28 cellular contexts compared by ENCODE assay signal in the genomic region with DNA sequence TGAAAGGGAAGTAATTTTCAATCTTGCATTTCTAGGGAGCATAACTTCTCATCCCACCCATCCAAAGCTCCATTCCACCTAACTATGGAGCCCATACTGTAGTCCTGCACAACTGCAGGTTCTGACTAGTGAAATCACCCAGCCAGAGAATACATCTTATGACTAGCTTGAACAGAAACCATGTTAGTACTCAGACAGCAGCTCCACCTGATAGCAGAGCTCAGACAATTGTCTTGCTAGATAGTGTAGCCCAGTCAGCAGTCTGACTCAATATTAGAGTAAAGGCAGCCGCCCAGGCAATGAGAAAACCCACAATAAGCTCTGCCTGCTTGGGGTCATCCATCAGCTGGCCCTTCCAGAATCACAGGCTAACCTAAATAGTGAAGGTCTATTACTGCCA.
"Had no signal": no experiment of that assay in that cellular context is flagged by ENCODE, and none has a peak within 500 bp of the region (broad histone marks: within the 10 kb centered on the region; RNA-seq: fewer than 3 reads in every experiment).

No MANE protein-coding gene starts in this region.

- H3K4me2 ChIP-seq: neural progenitor cell had no signal

- H3K27me3 Mint-ChIP-seq: naive thymus-derived CD4-positive, alpha-beta T cell; progenitor cell of endocrine pancreas; stimulated activated naive B cell treated with anti-CD40 and anti-IgM and Interleukin-4, amounts not matched to agents 10 μg/mL and 1 μg/mL and 100 μg/mL, for 72 hours; stimulated activated naive CD8-positive, alpha-beta T cell treated with anti-CD3 and anti-CD28 coated beads, Interleukin-15, amount 100 ng/mL, for 72 hours had no signal

- H3K4me3 ChIP-seq: neural progenitor cell, ovary, psoas muscle, right lobe of liver, sigmoid colon, suprapubic skin, testis, tibial artery, transverse colon, upper lobe of right lung, uterus had no signal

- H3K9ac ChIP-seq: neural progenitor cell, parathyroid adenoma had no signal

- H3K36me3 ChIP-seq: neural progenitor cell, ovary, right lobe of liver, sigmoid colon, suprapubic skin, tibial artery, transverse colon, upper lobe of right lung, uterus had no signal

- ATAC-seq: naive thymus-derived CD4-positive, alpha-beta T cell; natural killer cell; right cardiac atrium; right lobe of liver; stimulated activated effector memory CD8-positive, alpha-beta T cell treated with anti-CD3 and anti-CD28 coated beads, Interleukin-12 subunit alpha, Interleukin-12 subunit beta, amount 100 ng/mL, for 72 hours; stimulated activated naive B cell treated with anti-CD40 and anti-IgM and Interleukin-4, amounts not matched to agents 10 μg/mL and 1 μg/mL and 100 μg/mL, for 72 hours; stimulated activated naive CD8-positive, alpha-beta T cell treated with anti-CD3 and anti-CD28 coated beads, Interleukin-15, amount 100 ng/mL, for 72 hours; stimulated activated naive CD8-positive, alpha-beta T cell treated with anti-CD3 and anti-CD28 coated beads, Interleukin-15, Interleukin-2, amounts not matched to agents 100 U/mL and 50 U/mL, for 24 hours; upper lobe of right lung had no signal

- H3K27me3 ChIP-seq: neural progenitor cell, ovary, right lobe of liver, sigmoid colon, suprapubic skin, testis, tibial artery, transverse colon, upper lobe of right lung, uterus had no signal

- H3K27ac Mint-ChIP-seq: naive thymus-derived CD4-positive, alpha-beta T cell; natural killer cell; nephron; neural progenitor cell; progenitor cell of endocrine pancreas; stimulated activated effector memory CD8-positive, alpha-beta T cell treated with anti-CD3 and anti-CD28 coated beads, Interleukin-12 subunit alpha, Interleukin-12 subunit beta, amount 100 ng/mL, for 72 hours; stimulated activated naive B cell treated with anti-CD40 and anti-IgM and Interleukin-4, amounts not matched to agents 10 μg/mL and 1 μg/mL and 100 μg/mL, for 72 hours; stimulated activated naive CD8-positive, alpha-beta T cell treated with anti-CD3 and anti-CD28 coated beads, Interleukin-15, amount 100 ng/mL, for 72 hours had no signal

- DNase-seq: naive thymus-derived CD4-positive, alpha-beta T cell; natural killer cell; occipital lobe; ovary; psoas muscle; right cardiac atrium; right lobe of liver; sigmoid colon; small intestine; stimulated activated CD4-positive, alpha-beta T cell treated with anti-CD3 and anti-CD28 coated beads, Interleukin-15, amount 100 ng/mL, for 24 hours; stimulated activated CD4-positive, alpha-beta T cell treated with anti-CD3 and anti-CD28 coated beads, Interleukin-2, amount 100 ng/mL, for 24 hours; stimulated activated CD4-positive, alpha-beta T cell treated with anti-CD3 and anti-CD28 coated beads, Interleukin-2, amount 100 ng/mL, for 48 hours; stimulated activated CD4-positive, alpha-beta T cell treated with anti-CD3 and anti-CD28 coated beads, Interleukin-4, amount 100 ng/mL, for 24 hours; stimulated activated naive B cell treated with anti-CD40 and anti-IgM and Interleukin-4, amounts not matched to agents 10 μg/mL and 1 μg/mL and 100 μg/mL, for 72 hours; stimulated activated naive CD8-positive, alpha-beta T cell treated with anti-CD3 and anti-CD28 coated beads, Interleukin-15, amount 100 ng/mL, for 72 hours; stimulated activated naive CD8-positive, alpha-beta T cell treated with anti-CD3 and anti-CD28 coated beads, Interleukin-15, Interleukin-2, amounts not matched to agents 100 U/mL and 50 U/mL, for 24 hours; substantia nigra; testis; tibial artery; transverse colon; upper lobe of right lung; uterus had no signal

- H3K36me3 Mint-ChIP-seq: naive thymus-derived CD4-positive, alpha-beta T cell; natural killer cell; neural progenitor cell; stimulated activated effector memory CD8-positive, alpha-beta T cell treated with anti-CD3 and anti-CD28 coated beads, Interleukin-12 subunit alpha, Interleukin-12 subunit beta, amount 100 ng/mL, for 72 hours; stimulated activated naive B cell treated with anti-CD40 and anti-IgM and Interleukin-4, amounts not matched to agents 10 μg/mL and 1 μg/mL and 100 μg/mL, for 72 hours had no signal

- H3K9me3 ChIP-seq: ovary, psoas muscle, right lobe of liver, testis, transverse colon, upper lobe of right lung, uterus had no signal

- H3K79me2 ChIP-seq: parathyroid adenoma had no signal

- H2AFZ ChIP-seq: neural progenitor cell, parathyroid adenoma had no signal

- H3K4me3 Mint-ChIP-seq: naive thymus-derived CD4-positive, alpha-beta T cell; natural killer cell; nephron; neural progenitor cell; stimulated activated effector memory CD8-positive, alpha-beta T cell treated with anti-CD3 and anti-CD28 coated beads, Interleukin-12 subunit alpha, Interleukin-12 subunit beta, amount 100 ng/mL, for 72 hours; stimulated activated naive B cell treated with anti-CD40 and anti-IgM and Interleukin-4, amounts not matched to agents 10 μg/mL and 1 μg/mL and 100 μg/mL, for 72 hours; stimulated activated naive CD8-positive, alpha-beta T cell treated with anti-CD3 and anti-CD28 coated beads, Interleukin-15, amount 100 ng/mL, for 72 hours had no signal

- H3K4me1 Mint-ChIP-seq: naive thymus-derived CD4-positive, alpha-beta T cell; natural killer cell; nephron; neural progenitor cell; stimulated activated effector memory CD8-positive, alpha-beta T cell treated with anti-CD3 and anti-CD28 coated beads, Interleukin-12 subunit alpha, Interleukin-12 subunit beta, amount 100 ng/mL, for 72 hours; stimulated activated naive B cell treated with anti-CD40 and anti-IgM and Interleukin-4, amounts not matched to agents 10 μg/mL and 1 μg/mL and 100 μg/mL, for 72 hours; stimulated activated naive CD8-positive, alpha-beta T cell treated with anti-CD3 and anti-CD28 coated beads, Interleukin-15, amount 100 ng/mL, for 72 hours had no signal

- H3K27ac ChIP-seq: neural progenitor cell, ovary, parathyroid adenoma, psoas muscle, right lobe of liver, sigmoid colon, suprapubic skin, testis, tibial artery, transverse colon, upper lobe of right lung, uterus had no signal

- H3K4me1 ChIP-seq: neural progenitor cell, parathyroid adenoma, psoas muscle, right lobe of liver, sigmoid colon, suprapubic skin, testis, tibial artery, transverse colon, upper lobe of right lung, uterus had no signal
